In genomic region chr5:79612667-79613190, GRCh38 we compare ENCODE assay signal across 1 cellular context.
TF ChIP-seq lines count a peak whose summit lies in the region.

No MANE protein-coding gene starts in this region.

TF ChIP-seq in IMR-90, 13 proteins besides CTCF, POLR2A, EP300 and RAD21 (continued from another document):
- TF ChIP-seq, protein P1, sequence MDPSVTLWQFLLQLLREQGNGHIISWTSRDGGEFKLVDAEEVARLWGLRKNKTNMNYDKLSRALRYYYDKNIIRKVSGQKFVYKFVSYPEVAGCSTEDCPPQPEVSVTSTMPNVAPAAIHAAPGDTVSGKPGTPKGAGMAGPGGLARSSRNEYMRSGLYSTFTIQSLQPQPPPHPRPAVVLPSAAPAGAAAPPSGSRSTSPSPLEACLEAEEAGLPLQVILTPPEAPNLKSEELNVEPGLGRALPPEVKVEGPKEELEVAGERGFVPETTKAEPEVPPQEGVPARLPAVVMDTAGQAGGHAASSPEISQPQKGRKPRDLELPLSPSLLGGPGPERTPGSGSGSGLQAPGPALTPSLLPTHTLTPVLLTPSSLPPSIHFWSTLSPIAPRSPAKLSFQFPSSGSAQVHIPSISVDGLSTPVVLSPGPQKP (IDR thresholded peaks at IDR 0.05; ENCODE audit: borderline replicate concordance, low read depth, low read length), result no peak
- no peak for TF ChIP-seq SMC3 (IDR thresholded peaks at IDR 0.05; ENCODE audit: low read depth, low read length)
